In the genomic region with DNA sequence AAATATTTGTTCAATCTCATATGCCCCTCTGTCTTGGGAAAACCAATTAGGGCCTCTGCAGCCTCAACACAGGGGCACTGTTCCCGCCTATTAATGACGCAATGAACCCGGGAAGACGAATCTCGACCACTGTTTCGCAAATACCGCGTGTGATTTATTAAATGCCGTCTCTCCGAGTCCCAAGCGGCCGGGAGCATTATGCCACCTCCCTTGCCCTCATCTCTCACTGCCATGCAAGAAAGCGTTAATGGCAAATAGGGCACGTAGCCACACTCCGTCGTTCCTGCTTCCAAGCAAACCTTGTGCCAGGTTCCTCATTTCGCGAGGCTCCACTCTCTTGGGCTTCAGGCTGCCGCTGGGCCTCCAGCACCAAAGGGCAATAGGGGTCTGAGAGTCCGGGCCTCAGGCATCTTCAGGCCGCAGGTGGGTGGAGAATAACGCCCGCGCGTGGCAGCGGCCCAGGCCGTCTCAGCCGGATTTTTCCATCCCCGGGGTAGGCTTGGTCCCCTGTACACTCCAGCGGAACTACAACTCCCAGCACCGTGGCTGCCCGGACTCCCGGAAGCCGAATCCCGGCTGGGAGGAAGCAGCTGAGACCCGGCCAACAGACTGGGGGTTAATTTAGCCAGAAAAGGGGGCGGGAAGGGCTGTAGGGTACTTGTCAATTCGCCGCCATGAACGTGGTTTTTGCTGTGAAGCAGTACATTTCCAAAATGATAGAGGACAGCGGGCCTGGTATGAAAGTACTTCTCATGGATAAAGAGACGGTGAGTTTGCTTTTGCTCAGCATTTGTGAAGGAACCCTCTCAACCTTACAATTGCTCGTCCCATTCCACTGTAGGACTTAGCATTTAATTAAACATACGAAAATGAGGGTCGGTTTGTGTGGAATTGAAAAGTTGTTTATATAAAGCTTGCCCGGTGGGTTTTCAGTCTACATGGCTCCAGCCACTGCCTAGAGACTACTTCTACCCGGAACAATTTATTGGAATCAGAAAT, we compare ENCODE assay signal across 1 cellular context.
TF ChIP-seq lines count a peak whose summit lies in the region.

A gene with protein sequence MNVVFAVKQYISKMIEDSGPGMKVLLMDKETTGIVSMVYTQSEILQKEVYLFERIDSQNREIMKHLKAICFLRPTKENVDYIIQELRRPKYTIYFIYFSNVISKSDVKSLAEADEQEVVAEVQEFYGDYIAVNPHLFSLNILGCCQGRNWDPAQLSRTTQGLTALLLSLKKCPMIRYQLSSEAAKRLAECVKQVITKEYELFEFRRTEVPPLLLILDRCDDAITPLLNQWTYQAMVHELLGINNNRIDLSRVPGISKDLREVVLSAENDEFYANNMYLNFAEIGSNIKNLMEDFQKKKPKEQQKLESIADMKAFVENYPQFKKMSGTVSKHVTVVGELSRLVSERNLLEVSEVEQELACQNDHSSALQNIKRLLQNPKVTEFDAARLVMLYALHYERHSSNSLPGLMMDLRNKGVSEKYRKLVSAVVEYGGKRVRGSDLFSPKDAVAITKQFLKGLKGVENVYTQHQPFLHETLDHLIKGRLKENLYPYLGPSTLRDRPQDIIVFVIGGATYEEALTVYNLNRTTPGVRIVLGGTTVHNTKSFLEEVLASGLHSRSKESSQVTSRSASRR (plus strand): TSS at position 593 of the 999 bp plus-strand sequence. CDS start 82 bp downstream, at position 675.

TF ChIP-seq in HepG2, 621 proteins besides CTCF, POLR2A, EP300 and RAD21 (continued from another document and continues in another):
- TF ChIP-seq, protein P1, sequence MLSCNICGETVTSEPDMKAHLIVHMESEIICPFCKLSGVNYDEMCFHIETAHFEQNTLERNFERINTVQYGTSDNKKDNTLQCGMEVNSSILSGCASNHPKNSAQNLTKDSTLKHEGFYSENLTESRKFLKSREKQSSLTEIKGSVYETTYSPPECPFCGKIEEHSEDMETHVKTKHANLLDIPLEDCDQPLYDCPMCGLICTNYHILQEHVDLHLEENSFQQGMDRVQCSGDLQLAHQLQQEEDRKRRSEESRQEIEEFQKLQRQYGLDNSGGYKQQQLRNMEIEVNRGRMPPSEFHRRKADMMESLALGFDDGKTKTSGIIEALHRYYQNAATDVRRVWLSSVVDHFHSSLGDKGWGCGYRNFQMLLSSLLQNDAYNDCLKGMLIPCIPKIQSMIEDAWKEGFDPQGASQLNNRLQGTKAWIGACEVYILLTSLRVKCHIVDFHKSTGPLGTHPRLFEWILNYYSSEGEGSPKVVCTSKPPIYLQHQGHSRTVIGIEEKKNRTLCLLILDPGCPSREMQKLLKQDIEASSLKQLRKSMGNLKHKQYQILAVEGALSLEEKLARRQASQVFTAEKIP (CRISPR knock-in tag; IDR thresholded peaks at IDR 0.05; ENCODE audit: borderline replicate concordance): no peak
- TF ChIP-seq PHF20 (CRISPR knock-in tag; IDR thresholded peaks at IDR 0.05): peak; percentile 92
- TF ChIP-seq ATF7-NPFF (CRISPR knock-in tag; IDR thresholded peaks at IDR 0.05; ENCODE audit: low read depth): peak; percentile 52; the same call in 1 of the 2 replicates
- TF ChIP-seq, protein P2, sequence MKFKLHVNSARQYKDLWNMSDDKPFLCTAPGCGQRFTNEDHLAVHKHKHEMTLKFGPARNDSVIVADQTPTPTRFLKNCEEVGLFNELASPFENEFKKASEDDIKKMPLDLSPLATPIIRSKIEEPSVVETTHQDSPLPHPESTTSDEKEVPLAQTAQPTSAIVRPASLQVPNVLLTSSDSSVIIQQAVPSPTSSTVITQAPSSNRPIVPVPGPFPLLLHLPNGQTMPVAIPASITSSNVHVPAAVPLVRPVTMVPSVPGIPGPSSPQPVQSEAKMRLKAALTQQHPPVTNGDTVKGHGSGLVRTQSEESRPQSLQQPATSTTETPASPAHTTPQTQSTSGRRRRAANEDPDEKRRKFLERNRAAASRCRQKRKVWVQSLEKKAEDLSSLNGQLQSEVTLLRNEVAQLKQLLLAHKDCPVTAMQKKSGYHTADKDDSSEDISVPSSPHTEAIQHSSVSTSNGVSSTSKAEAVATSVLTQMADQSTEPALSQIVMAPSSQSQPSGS (CRISPR knock-in tag; IDR thresholded peaks at IDR 0.05): peak; percentile 56; the same call in 1 of the 2 replicates
- TF ChIP-seq, protein P3, sequence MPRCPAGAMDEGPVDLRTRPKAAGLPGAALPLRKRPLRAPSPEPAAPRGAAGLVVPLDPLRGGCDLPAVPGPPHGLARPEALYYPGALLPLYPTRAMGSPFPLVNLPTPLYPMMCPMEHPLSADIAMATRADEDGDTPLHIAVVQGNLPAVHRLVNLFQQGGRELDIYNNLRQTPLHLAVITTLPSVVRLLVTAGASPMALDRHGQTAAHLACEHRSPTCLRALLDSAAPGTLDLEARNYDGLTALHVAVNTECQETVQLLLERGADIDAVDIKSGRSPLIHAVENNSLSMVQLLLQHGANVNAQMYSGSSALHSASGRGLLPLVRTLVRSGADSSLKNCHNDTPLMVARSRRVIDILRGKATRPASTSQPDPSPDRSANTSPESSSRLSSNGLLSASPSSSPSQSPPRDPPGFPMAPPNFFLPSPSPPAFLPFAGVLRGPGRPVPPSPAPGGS (CRISPR knock-in tag; IDR thresholded peaks at IDR 0.05): peak; percentile 83; the same call in 1 of the 2 replicates
- TF ChIP-seq, protein P4, sequence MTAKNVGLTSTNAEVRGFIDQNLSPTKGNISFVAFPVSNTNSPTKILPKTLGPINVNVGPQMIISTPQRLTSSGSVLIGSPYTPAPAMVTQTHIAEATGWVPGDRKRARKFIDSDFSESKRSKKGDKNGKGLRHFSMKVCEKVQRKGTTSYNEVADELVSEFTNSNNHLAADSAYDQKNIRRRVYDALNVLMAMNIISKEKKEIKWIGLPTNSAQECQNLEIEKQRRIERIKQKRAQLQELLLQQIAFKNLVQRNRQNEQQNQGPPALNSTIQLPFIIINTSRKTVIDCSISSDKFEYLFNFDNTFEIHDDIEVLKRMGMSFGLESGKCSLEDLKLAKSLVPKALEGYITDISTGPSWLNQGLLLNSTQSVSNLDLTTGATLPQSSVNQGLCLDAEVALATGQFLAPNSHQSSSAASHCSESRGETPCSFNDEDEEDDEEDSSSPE (CRISPR knock-in tag; IDR thresholded peaks at IDR 0.05): peak; percentile 79
- peak; percentile 42; the same call in 1 of the 2 replicates for TF ChIP-seq ZNF446 (CRISPR knock-in tag; IDR thresholded peaks at IDR 0.05)
- no peak for TF ChIP-seq ZNF775 (CRISPR knock-in tag; IDR thresholded peaks at IDR 0.05; ENCODE audit: borderline replicate concordance)
- no peak; the same call in 1 of the 2 replicates for TF ChIP-seq ZNF232 (CRISPR knock-in tag; IDR thresholded peaks at IDR 0.05; ENCODE audit: borderline replicate concordance)
- TF ChIP-seq, protein P5, sequence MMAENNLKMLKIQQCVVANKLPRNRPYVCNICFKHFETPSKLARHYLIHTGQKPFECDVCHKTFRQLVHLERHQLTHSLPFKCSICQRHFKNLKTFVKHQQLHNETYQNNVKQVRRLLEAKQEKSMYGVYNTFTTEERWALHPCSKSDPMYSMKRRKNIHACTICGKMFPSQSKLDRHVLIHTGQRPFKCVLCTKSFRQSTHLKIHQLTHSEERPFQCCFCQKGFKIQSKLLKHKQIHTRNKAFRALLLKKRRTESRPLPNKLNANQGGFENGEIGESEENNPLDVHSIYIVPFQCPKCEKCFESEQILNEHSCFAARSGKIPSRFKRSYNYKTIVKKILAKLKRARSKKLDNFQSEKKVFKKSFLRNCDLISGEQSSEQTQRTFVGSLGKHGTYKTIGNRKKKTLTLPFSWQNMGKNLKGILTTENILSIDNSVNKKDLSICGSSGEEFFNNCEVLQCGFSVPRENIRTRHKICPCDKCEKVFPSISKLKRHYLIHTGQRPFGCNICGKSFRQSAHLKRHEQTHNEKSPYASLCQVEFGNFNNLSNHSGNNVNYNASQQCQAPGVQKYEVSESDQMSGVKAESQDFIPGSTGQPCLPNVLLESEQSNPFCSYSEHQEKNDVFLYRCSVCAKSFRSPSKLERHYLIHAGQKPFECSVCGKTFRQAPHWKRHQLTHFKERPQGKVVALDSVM (CRISPR knock-in tag; IDR thresholded peaks at IDR 0.05): no peak; the same call in none of the 2 replicates
- TF ChIP-seq, protein P6, sequence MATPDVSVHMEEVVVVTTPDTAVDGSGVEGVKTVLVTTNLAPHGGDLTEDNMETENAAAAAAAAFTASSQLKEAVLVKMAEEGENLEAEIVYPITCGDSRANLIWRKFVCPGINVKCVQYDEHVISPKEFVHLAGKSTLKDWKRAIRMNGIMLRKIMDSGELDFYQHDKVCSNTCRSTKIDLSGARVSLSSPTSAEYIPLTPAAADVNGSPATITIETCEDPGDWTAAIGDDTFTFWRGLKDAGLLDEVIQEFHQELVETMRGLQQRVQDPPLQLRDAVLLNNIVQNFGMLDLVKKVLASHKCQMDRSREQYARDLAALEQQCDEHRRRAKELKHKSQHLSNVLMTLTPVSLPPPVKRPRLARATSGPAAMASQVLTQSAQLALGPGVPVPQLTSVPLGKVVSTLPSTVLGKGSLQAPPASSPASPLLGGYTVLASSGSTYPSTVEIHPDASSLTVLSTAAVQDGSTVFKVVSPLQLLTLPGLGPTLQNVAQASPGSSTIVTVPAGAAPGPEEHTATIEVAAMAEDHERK (CRISPR knock-in tag; IDR thresholded peaks at IDR 0.05; ENCODE audit: low read depth): no peak
- no peak for TF ChIP-seq SSRP1 (CRISPR knock-in tag; IDR thresholded peaks at IDR 0.05)
- TF ChIP-seq ZSCAN20 (CRISPR knock-in tag; IDR thresholded peaks at IDR 0.05; ENCODE audit: borderline replicate concordance): no peak; the same call in 1 of the 2 replicates
- peak; percentile 82 for TF ChIP-seq ZNF441 (CRISPR knock-in tag; IDR thresholded peaks at IDR 0.05; ENCODE audit: borderline replicate concordance)
- TF ChIP-seq, protein P7, sequence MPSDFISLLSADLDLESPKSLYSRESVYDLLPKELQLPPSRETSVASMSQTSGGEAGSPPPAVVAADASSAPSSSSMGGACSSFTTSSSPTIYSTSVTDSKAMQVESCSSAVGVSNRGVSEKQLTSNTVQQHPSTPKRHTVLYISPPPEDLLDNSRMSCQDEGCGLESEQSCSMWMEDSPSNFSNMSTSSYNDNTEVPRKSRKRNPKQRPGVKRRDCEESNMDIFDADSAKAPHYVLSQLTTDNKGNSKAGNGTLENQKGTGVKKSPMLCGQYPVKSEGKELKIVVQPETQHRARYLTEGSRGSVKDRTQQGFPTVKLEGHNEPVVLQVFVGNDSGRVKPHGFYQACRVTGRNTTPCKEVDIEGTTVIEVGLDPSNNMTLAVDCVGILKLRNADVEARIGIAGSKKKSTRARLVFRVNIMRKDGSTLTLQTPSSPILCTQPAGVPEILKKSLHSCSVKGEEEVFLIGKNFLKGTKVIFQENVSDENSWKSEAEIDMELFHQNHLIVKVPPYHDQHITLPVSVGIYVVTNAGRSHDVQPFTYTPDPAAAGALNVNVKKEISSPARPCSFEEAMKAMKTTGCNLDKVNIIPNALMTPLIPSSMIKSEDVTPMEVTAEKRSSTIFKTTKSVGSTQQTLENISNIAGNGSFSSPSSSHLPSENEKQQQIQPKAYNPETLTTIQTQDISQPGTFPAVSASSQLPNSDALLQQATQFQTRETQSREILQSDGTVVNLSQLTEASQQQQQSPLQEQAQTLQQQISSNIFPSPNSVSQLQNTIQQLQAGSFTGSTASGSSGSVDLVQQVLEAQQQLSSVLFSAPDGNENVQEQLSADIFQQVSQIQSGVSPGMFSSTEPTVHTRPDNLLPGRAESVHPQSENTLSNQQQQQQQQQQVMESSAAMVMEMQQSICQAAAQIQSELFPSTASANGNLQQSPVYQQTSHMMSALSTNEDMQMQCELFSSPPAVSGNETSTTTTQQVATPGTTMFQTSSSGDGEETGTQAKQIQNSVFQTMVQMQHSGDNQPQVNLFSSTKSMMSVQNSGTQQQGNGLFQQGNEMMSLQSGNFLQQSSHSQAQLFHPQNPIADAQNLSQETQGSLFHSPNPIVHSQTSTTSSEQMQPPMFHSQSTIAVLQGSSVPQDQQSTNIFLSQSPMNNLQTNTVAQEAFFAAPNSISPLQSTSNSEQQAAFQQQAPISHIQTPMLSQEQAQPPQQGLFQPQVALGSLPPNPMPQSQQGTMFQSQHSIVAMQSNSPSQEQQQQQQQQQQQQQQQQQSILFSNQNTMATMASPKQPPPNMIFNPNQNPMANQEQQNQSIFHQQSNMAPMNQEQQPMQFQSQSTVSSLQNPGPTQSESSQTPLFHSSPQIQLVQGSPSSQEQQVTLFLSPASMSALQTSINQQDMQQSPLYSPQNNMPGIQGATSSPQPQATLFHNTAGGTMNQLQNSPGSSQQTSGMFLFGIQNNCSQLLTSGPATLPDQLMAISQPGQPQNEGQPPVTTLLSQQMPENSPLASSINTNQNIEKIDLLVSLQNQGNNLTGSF (CRISPR knock-in tag; IDR thresholded peaks at IDR 0.05): 0 out of 2 replicates have a peak, but pooled peaks have one; percentile 86
- 0 out of 2 replicates have a peak, but pooled peaks have one; percentile 35 for TF ChIP-seq ZNF878 (CRISPR knock-in tag; IDR thresholded peaks at IDR 0.05)
- TF ChIP-seq, protein P8, sequence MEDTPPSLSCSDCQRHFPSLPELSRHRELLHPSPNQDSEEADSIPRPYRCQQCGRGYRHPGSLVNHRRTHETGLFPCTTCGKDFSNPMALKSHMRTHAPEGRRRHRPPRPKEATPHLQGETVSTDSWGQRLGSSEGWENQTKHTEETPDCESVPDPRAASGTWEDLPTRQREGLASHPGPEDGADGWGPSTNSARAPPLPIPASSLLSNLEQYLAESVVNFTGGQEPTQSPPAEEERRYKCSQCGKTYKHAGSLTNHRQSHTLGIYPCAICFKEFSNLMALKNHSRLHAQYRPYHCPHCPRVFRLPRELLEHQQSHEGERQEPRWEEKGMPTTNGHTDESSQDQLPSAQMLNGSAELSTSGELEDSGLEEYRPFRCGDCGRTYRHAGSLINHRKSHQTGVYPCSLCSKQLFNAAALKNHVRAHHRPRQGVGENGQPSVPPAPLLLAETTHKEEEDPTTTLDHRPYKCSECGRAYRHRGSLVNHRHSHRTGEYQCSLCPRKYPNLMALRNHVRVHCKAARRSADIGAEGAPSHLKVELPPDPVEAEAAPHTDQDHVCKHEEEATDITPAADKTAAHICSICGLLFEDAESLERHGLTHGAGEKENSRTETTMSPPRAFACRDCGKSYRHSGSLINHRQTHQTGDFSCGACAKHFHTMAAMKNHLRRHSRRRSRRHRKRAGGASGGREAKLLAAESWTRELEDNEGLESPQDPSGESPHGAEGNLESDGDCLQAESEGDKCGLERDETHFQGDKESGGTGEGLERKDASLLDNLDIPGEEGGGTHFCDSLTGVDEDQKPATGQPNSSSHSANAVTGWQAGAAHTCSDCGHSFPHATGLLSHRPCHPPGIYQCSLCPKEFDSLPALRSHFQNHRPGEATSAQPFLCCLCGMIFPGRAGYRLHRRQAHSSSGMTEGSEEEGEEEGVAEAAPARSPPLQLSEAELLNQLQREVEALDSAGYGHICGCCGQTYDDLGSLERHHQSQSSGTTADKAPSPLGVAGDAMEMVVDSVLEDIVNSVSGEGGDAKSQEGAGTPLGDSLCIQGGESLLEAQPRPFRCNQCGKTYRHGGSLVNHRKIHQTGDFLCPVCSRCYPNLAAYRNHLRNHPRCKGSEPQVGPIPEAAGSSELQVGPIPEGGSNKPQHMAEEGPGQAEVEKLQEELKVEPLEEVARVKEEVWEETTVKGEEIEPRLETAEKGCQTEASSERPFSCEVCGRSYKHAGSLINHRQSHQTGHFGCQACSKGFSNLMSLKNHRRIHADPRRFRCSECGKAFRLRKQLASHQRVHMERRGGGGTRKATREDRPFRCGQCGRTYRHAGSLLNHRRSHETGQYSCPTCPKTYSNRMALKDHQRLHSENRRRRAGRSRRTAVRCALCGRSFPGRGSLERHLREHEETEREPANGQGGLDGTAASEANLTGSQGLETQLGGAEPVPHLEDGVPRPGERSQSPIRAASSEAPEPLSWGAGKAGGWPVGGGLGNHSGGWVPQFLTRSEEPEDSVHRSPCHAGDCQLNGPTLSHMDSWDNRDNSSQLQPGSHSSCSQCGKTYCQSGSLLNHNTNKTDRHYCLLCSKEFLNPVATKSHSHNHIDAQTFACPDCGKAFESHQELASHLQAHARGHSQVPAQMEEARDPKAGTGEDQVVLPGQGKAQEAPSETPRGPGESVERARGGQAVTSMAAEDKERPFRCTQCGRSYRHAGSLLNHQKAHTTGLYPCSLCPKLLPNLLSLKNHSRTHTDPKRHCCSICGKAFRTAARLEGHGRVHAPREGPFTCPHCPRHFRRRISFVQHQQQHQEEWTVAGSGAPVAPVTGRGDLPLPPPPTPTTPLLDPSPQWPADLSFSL (CRISPR knock-in tag; IDR thresholded peaks at IDR 0.05): no peak
- peak; percentile 13 for TF ChIP-seq HDAC2 (CRISPR knock-in tag; IDR thresholded peaks at IDR 0.05)
